In the genomic region with DNA sequence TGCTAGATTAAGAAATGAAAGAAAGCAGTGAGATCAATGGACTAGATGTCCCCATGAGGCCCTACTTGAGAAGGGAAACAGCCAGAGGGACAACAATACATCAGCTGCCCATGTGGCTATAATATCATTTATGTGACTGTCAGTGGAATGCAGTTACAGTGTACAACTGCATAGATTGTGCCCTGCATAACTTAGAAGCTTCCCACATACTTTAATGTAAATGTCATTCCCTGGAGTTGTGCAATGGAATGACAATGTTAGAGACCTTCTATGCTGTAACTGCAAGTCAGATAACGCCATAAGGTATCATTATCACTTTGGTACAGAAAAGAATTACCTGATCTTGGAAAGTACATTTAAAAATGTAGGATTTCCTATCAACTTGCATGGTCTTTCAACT, we compare ENCODE assay signal across 1 cellular context.
TF ChIP-seq lines count a peak whose summit lies in the region.

No MANE protein-coding gene starts in this region.

TF ChIP-seq in IMR-90, 13 proteins besides CTCF, POLR2A, EP300 and RAD21:
- TF ChIP-seq CEBPB (IDR thresholded peaks at IDR 0.05; ENCODE audit: low read depth, low read length) (peak; percentile 96), MAZ (IDR thresholded peaks at IDR 0.05; ENCODE audit: borderline replicate concordance, low read depth, low read length) (no peak), MXI1 (IDR thresholded peaks at IDR 0.05; ENCODE audit: borderline replicate concordance, low read depth, low read length) (no peak)
TF ChIP-seq in IMR-90: peak in this region for 1.
